ENCODE assay signal across 17 cellular contexts in the genomic region with DNA sequence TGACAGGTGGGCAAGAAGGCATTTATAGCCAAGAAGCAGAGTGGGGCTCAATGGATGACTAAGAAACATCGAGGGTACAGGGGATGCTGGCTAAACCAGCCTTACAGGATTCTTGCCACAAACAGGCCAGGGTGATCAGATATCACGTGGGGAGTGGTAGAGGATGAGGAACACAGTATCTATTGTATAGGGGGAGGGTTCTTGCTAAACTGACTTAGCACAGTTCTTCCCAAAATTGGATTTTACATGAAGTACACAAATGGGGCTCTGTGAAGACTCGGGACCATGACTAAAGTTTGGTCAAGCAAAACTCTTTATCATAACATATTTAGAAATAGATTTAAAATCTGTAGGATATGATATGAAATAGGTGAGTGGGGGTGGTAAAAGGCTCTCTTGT.
DNase-seq lines count a peak whose midpoint lies in the region; ATAC-seq and TF ChIP-seq lines count a peak whose summit lies in the region.
"Had no signal": no experiment of that assay in that cellular context is flagged by ENCODE, and none has a peak within 500 bp of the region (broad histone marks: within the 10 kb centered on the region; RNA-seq: fewer than 3 reads in every experiment).

No MANE protein-coding gene starts in this region.

- H2AFZ ChIP-seq in HCT116 (ENCODE audit: low read depth, low read length, poor library complexity, severe bottlenecking) (peak overlapping the region; percentile 72), neuronal stem cell (ENCODE audit: low read length) (no peak overlapping the region)

- no peaks in the 10 kb centered on the region for H3K79me1 ChIP-seq in neuronal stem cell (ENCODE audit: low read depth, low read length)

- H3K4me1 ChIP-seq in HCT116 (ENCODE audit: control insufficient read depth in 1 of 2, insufficient read depth in 2 of 2, low read length in 2 of 2) (peaks cover 0 to 8% of the 10 kb centered on the region in 2 experiments; a peak in 2 of 4 replicates), neuronal stem cell (ENCODE audit: control insufficient read depth in 2 of 2, insufficient read depth in 1 of 2, low read depth in 1 of 2, low read length in 2 of 2) (no peaks in the 10 kb centered on the region), esophagus muscularis mucosa (no peaks in the 10 kb centered on the region)
- H3K4me1 ChIP-seq: A549, HAP-1 had no signal

- H3K23ac ChIP-seq in neuronal stem cell (ENCODE audit: low read depth, low read length, poor library complexity) = no peak overlapping the region

- no peak overlapping the region for H4K8ac ChIP-seq in neuronal stem cell (ENCODE audit: low read depth, low read length)

- H4K91ac ChIP-seq in neuronal stem cell (ENCODE audit: low read depth, low read length, poor library complexity) = no peak overlapping the region

- H3K9me3 ChIP-seq in HCT116 (ENCODE audit: control insufficient read depth in 1 of 2, insufficient read depth in 1 of 2, low read depth in 1 of 2, low read length in 2 of 2) = no peaks in the 10 kb centered on the region
- no peaks in the 10 kb centered on the region for H3K9me3 ChIP-seq in neuronal stem cell (replicated peaks in 1 of 2; ENCODE audit: control insufficient read depth in 2 of 2, insufficient read depth in 1 of 2, low read depth in 1 of 2, low read length in 2 of 2)
- no peaks in the 10 kb centered on the region for H3K9me3 ChIP-seq in esophagus muscularis mucosa
- H3K9me3 ChIP-seq: A549, HAP-1 had no signal

- RAD21 ChIA-PET in HCT116 (lab: Charles Lee; ENCODE audit: low non-redundant PET in 1 of 2, low total read pairs in 2 of 2, uncharacterized antibody in 2 of 2, unreplicated experiment in 2 of 2) = no interaction called here

- no peak overlapping the region for H2BK5ac ChIP-seq in neuronal stem cell (ENCODE audit: low read length)

- H3K4me3 ChIP-seq in HCT116 (replicated peaks in 1 of 2; ENCODE audit: low read depth in 1 of 2, low read length in 2 of 2) (no peak overlapping the region), neuronal stem cell (ENCODE audit: low read length in 2 of 2) (no peak overlapping the region), esophagus muscularis mucosa (no peak overlapping the region)
- H3K4me3 ChIP-seq: A549, HAP-1 had no signal

- no peak overlapping the region for H3K27ac Mint-ChIP-seq in Calu3 (ENCODE audit: unreplicated experiment)
- no peak overlapping the region for H3K27ac Mint-ChIP-seq in WTC11
- H3K27ac Mint-ChIP-seq: CD14-positive monocyte; CD8-positive, alpha-beta T cell; HFFc6 had no signal

- no peak overlapping the region for H3K4me3 Mint-ChIP-seq in Calu3 (ENCODE audit: low read depth, unreplicated experiment)
- H3K4me3 Mint-ChIP-seq in WTC11 = no peak overlapping the region
- H3K4me3 Mint-ChIP-seq: CD14-positive monocyte; CD8-positive, alpha-beta T cell; HFFc6 had no signal

- H3K27ac ChIP-seq in HCT116 (ENCODE audit: low read depth, low read length) (no peak overlapping the region), neuronal stem cell (replicated peaks; ENCODE audit: low read length) (no peak overlapping the region), esophagus muscularis mucosa (replicated peaks in 1 of 4) (no peak overlapping the region)
- H3K27ac ChIP-seq: A549 had no signal

- TF ChIP-seq EP300 in esophagus muscularis mucosa (IDR thresholded peaks at IDR 0.05) = no peak

- H3K27me3 ChIP-seq in HCT116 (ENCODE audit: insufficient read depth, low read length) = no peaks in the 10 kb centered on the region
- no peaks in the 10 kb centered on the region for H3K27me3 ChIP-seq in neuronal stem cell (ENCODE audit: control insufficient read depth in 3 of 3, insufficient read depth in 3 of 3, low read depth in 1 of 3, low read length in 3 of 3)
- no peaks in the 10 kb centered on the region for H3K27me3 ChIP-seq in esophagus muscularis mucosa

- ATAC-seq in HCT116 (no peak; the same call in 1 of the 2 replicates), WTC11 (0 out of 2 replicates have a peak, but pooled peaks have one; percentile 26)
- ATAC-seq: A549; CD8-positive, alpha-beta T cell had no signal

- TF ChIP-seq POLR2A in HCT116 (IDR thresholded peaks at IDR 0.05; ENCODE audit: borderline replicate concordance, extremely low read depth, insufficient read depth, insufficient read length) (no peak), esophagus muscularis mucosa (IDR thresholded peaks at IDR 0.05; ENCODE audit: low read depth) (no peak)

- H3K4ac ChIP-seq in neuronal stem cell (ENCODE audit: low read length) = no peak overlapping the region

- no peak overlapping the region for H3K18ac ChIP-seq in neuronal stem cell (ENCODE audit: low read length)

- no peak overlapping the region for H2BK15ac ChIP-seq in neuronal stem cell (ENCODE audit: low read length)

- no CpG with 5 or more reads among the region's 3 CpGs for WGBS in neuronal stem cell (ENCODE audit: extremely low coverage in 2 of 2, insufficient read length in 2 of 2, insufficient replicate concordance in 1 of 2), 2 donors
- 55% methylated on average over 3 of the region's 3 CpGs for WGBS in esophagus muscularis mucosa

- H3K27me3 Mint-ChIP-seq in Calu3 (ENCODE audit: unreplicated experiment) = no peaks in the 10 kb centered on the region
- H3K27me3 Mint-ChIP-seq in WTC11 (ENCODE audit: low read depth) = no peaks in the 10 kb centered on the region

- peak; percentile 12 for DNase-seq in Calu3
- no peak for DNase-seq in HCT116 (ENCODE audit: low read depth, low spot score)
- DNase-seq in WTC11 (ENCODE audit: low spot score) = no peak
- DNase-seq in islet precursor cell = peak; percentile 82
- DNase-seq in neuronal stem cell (ENCODE audit: low spot score) = no peak
- no peak for DNase-seq in esophagus muscularis mucosa (ENCODE audit: extremely low spot score)
- no peak for DNase-seq in anterior cingulate cortex (lab: John Stamatoyannopoulos, UW)
- DNase-seq in SKM-1 (lab: John Stamatoyannopoulos, UW; ENCODE audit: unreplicated experiment) = no peak
- DNase-seq: CD8-positive, alpha-beta T cell; DMS 273 treated with DMSO at 0.1 percent for 48 hours; DMS79 treated with DMSO at 0.1 percent for 48 hours; EL; GDM1; HFFc6 had no signal

- H3K4me2 ChIP-seq in HCT116 (ENCODE audit: low read length) = peak overlapping the region; percentile 21; the same call in 1 of the 2 replicates
- H3K4me2 ChIP-seq in neuronal stem cell (ENCODE audit: insufficient read depth, low read length, poor library complexity, severe bottlenecking) = no peak overlapping the region
- H3K4me2 ChIP-seq: A549 had no signal

- no peak for TF ChIP-seq CTCF in Calu3 (IDR thresholded peaks at IDR 0.05; ENCODE audit: unreplicated experiment)
- TF ChIP-seq CTCF in HCT116 (IDR thresholded peaks at IDR 0.05 in 2 of 3, conservative IDR thresholded peaks at IDR 0.05 in 1 of 3; ENCODE audit: borderline replicate concordance in 1 of 3, insufficient read depth in 1 of 3, low read depth in 2 of 3, low read length in 2 of 3) = no peak
- no peak for TF ChIP-seq CTCF in WTC11 (IDR thresholded peaks at IDR 0.05)
- TF ChIP-seq CTCF in esophagus muscularis mucosa (IDR thresholded peaks at IDR 0.05) = no peak

- no peak for TF ChIP-seq RAD21 in HCT116 (IDR thresholded peaks at IDR 0.05; ENCODE audit: low read depth)

- H3K9me2 ChIP-seq in HCT116 (ENCODE audit: insufficient read depth) = no peaks in the 10 kb centered on the region

- H2BK12ac ChIP-seq in neuronal stem cell (ENCODE audit: low read length) = no peak overlapping the region

- CTCF ChIA-PET in Calu3 (lab: Charles Lee) (no interaction called here), HCT116 (lab: Charles Lee) (no interaction called here), WTC11 (lab: Charles Lee) (no interaction called here)

- H3K14ac ChIP-seq in neuronal stem cell (ENCODE audit: low read length) = no peak overlapping the region

- H2BK120ac ChIP-seq in neuronal stem cell (ENCODE audit: low read depth, low read length) = no peak overlapping the region

- POLR2A ChIA-PET in HCT116 (lab: Charles Lee) = no interaction called here
- POLR2A ChIA-PET in WTC11 (lab: Charles Lee) = no interaction called here

- H3K36me3 ChIP-seq in HCT116 (ENCODE audit: control insufficient read depth in 1 of 2, insufficient read depth in 2 of 2, low read length in 2 of 2) (no peaks in the 10 kb centered on the region), neuronal stem cell (replicated peaks in 1 of 2; ENCODE audit: control insufficient read depth in 2 of 2, insufficient read depth in 2 of 2, low read length in 2 of 2) (no peaks in the 10 kb centered on the region), esophagus muscularis mucosa (no peaks in the 10 kb centered on the region)
- H3K36me3 ChIP-seq: HAP-1 had no signal

- H3K36me3 Mint-ChIP-seq in Calu3 (ENCODE audit: insufficient read depth, unreplicated experiment) (no peaks in the 10 kb centered on the region), WTC11 (no peaks in the 10 kb centered on the region)
- H3K36me3 Mint-ChIP-seq: CD14-positive monocyte; CD8-positive, alpha-beta T cell had no signal

- intact Hi-C loops in Calu3 (cut with micrococcal nuclease; ENCODE audit: unreplicated experiment) = no loop called here
- intact Hi-C loops in HCT116 (cut with micrococcal nuclease) = no loop called here
- intact Hi-C loops in esophagus muscularis mucosa (cut with DNase I) = no loop called here

- H2AK5ac ChIP-seq in neuronal stem cell (ENCODE audit: low read depth, low read length) = no peak overlapping the region

- BruUV-seq in Calu3 (replicated peaks; lab: Mats Ljungman, UMichigan) (no TSS peak), HCT116 (replicated peaks; lab: Mats Ljungman, UMichigan) (no TSS peak)

- no peaks in the 10 kb centered on the region for H4K20me1 ChIP-seq in HCT116 (ENCODE audit: insufficient read depth)

- H3K9ac ChIP-seq in HCT116 (ENCODE audit: low read length) = no peak overlapping the region
- H3K9ac ChIP-seq in neuronal stem cell (ENCODE audit: low read depth, low read length, poor library complexity) = no peak overlapping the region

- H3K4me1 Mint-ChIP-seq in Calu3 (ENCODE audit: low read depth, unreplicated experiment) (no peaks in the 10 kb centered on the region), WTC11 (peaks cover 9% of the 10 kb centered on the region)
- H3K4me1 Mint-ChIP-seq: CD14-positive monocyte had no signal

- H3K9me3 Mint-ChIP-seq in Calu3 (ENCODE audit: low read depth, unreplicated experiment) (no peaks in the 10 kb centered on the region), WTC11 (0 out of 2 replicates have a peak, but pooled peaks cover 7% of the 10 kb centered on the region)
- H3K9me3 Mint-ChIP-seq: CD8-positive, alpha-beta T cell had no signal

- no peaks in the 10 kb centered on the region for H3K79me2 ChIP-seq in HCT116 (ENCODE audit: insufficient read depth, low read length)

TF ChIP-seq in WTC11, 78 proteins besides CTCF, POLR2A, EP300 and RAD21 (continues in another document):
- no peak for TF ChIP-seq E2F4 (CRISPR knock-in tag; IDR thresholded peaks at IDR 0.05; ENCODE audit: borderline replicate concordance, low read depth)

Comparison
In these comparisons a context has a peak if more than half of its experiments do, and no peak if none do; other contexts are left out.
1. DNase-seq: peak in Calu3 (single experiment) and islet precursor cell (single experiment); none in HCT116 (single experiment), WTC11 (single experiment), neuronal stem cell (single experiment), esophagus muscularis mucosa (single experiment), anterior cingulate cortex (0 of 58) and SKM-1 (single experiment).